In the genomic region with DNA sequence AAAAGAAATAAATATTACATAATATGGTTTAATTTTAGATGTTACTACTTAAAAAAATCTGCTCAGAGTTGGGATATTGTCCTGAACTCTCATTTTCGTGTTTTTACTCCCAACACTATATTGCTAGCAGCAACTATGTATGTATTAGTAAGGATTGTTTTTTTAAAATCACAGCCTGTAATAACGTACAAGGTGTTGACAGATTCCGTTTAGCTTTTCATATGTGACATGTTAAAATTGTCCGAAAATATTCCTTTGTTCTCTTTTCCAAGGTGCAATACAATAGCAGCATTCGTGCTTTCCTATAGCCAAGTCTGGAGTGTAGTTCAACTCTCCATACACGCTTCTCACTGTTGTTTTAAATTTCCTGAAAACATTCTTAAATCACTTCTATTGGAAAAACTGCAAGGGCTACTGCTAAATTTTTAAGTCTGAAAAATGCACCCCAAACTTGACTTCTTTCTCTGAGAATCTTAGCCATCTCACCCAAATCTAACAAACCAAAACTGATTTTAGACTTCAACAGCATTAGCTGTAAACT, we compare ENCODE assay signal across 14 cellular contexts. TPM values are rescaled to one million over a fixed set of nuclear protein-coding genes. Genes with fewer than 3 reads are reported as not detected.
DNase-seq lines count a peak whose midpoint lies in the region; ATAC-seq, FAIRE-seq and TF ChIP-seq lines count a peak whose summit lies in the region.
"Had no signal": no experiment of that assay in that cellular context is flagged by ENCODE, and none has a peak within 500 bp of the region (broad histone marks: within the 10 kb centered on the region; RNA-seq: fewer than 3 reads in every experiment).

No MANE protein-coding gene starts in this region.

- in situ Hi-C loops in IMR-90 (cut with MboI; ENCODE audit: low sequenced_read_pairs), result no loop called here

- H3K27me3 Mint-ChIP-seq in CD8-positive, alpha-beta T cell (ENCODE audit: low read depth), result no peaks in the 10 kb centered on the region
- no peaks in the 10 kb centered on the region for H3K27me3 Mint-ChIP-seq in activated naive CD8-positive, alpha-beta T cell
- H3K27me3 Mint-ChIP-seq in naive B cell, result no peaks in the 10 kb centered on the region
- H3K27me3 Mint-ChIP-seq: stimulated activated naive CD8-positive, alpha-beta T cell treated with anti-CD3 and anti-CD28 coated beads, Interleukin-15, amount 100 ng/mL, for 72 hours had no signal

- no peak overlapping the region for H3K4me3 ChIP-seq in CD8-positive, alpha-beta T cell (ENCODE audit: low read depth, low read length)
- no peak overlapping the region for H3K4me3 ChIP-seq in IMR-90 (ENCODE audit: insufficient read depth, low read depth, low read length)
- H3K4me3 ChIP-seq in small intestine (ENCODE audit: low read depth in 1 of 2, low read length in 2 of 2), result no peak overlapping the region

- WGBS in IMR-90 (ENCODE audit: extremely low coverage in 2 of 2, insufficient read length in 1 of 2), 2 experiments, result 87% methylated on average over 2 of the region's 6 CpGs; no CpG with 5 or more reads in 1 of the 2 experiments
- WGBS in small intestine, 3 donors, result 91 to 96% (median 95%) methylated on average over 6 of the region's 6 CpGs

- H2AK5ac ChIP-seq in IMR-90 (ENCODE audit: low read depth, low read length), result no peak overlapping the region

- peaks cover 32% of the 10 kb centered on the region for H3K4me1 ChIP-seq in CD8-positive, alpha-beta T cell (ENCODE audit: insufficient read depth, low read length)
- peaks cover 4% of the 10 kb centered on the region for H3K4me1 ChIP-seq in IMR-90 (ENCODE audit: control insufficient read depth, insufficient read depth, low read length)
- peaks cover 2 to 4% of the 10 kb centered on the region in 2 donors for H3K4me1 ChIP-seq in small intestine (ENCODE audit: control insufficient read depth in 2 of 2, insufficient read depth in 1 of 2, low read depth in 1 of 2, low read length in 1 of 2)

- dilution Hi-C loops in IMR-90 (cut with HindIII; ENCODE audit: low sequenced_read_pairs, unreplicated experiment), result no loop called here

- TF ChIP-seq POLR2A in IMR-90 (IDR thresholded peaks at IDR 0.05; ENCODE audit: low read depth, low read length), result no peak

- H3K23ac ChIP-seq in IMR-90 (ENCODE audit: low read depth, low read length), result no peak overlapping the region

- CTCF ChIA-PET in CD8-positive, alpha-beta T cell (lab: Charles Lee), result interaction anchor here (3.5 to 3.7 kb wide), 2 partner anchors 16 to 36 kb away, joined by 18 to 51 read pairs; a partner anchor contains a TSS
- CTCF ChIA-PET in IMR-90 (lab: Yijun Ruan, JAX), result no interaction called here

- H3K9me3 Mint-ChIP-seq in CD8-positive, alpha-beta T cell, result no peaks in the 10 kb centered on the region
- no peaks in the 10 kb centered on the region for H3K9me3 Mint-ChIP-seq in activated naive CD8-positive, alpha-beta T cell (ENCODE audit: low read depth)
- H3K9me3 Mint-ChIP-seq in naive B cell, result peaks cover 0 to 10% (median 3%) of the 10 kb centered on the region in 7 donors
- H3K9me3 Mint-ChIP-seq: stimulated activated naive CD8-positive, alpha-beta T cell treated with anti-CD3 and anti-CD28 coated beads, Interleukin-15, amount 100 ng/mL, for 72 hours had no signal

- peak overlapping the region; percentile 30; the same call in 1 of the 2 replicates for H2BK20ac ChIP-seq in IMR-90 (ENCODE audit: low read depth, low read length)

- no peaks in the 10 kb centered on the region for H4K20me1 ChIP-seq in IMR-90 (ENCODE audit: insufficient read depth, low read length)

- H2AFZ ChIP-seq in IMR-90 (replicated peaks; ENCODE audit: low read length, poor library complexity), result no peak overlapping the region

- no peak overlapping the region for H2AK9ac ChIP-seq in IMR-90 (replicated peaks; ENCODE audit: low read depth, low read length, poor library complexity)

- POLR2A ChIA-PET in CD8-positive, alpha-beta T cell (lab: Charles Lee), result interaction anchor here (0.5 to 15.9 kb wide), 15 partner anchors 9 to 1809 kb away, joined by 3 to 506 read pairs (median 22); partner anchors contain the start of gene HFE
- POLR2A ChIA-PET in IMR-90 (lab: Charles Lee; ENCODE audit: unreplicated experiment), result no interaction called here

- H2BK5ac ChIP-seq in IMR-90 (ENCODE audit: low read depth, low read length, poor library complexity, severe bottlenecking), result no peak overlapping the region

- H3K4me3 Mint-ChIP-seq in CD8-positive, alpha-beta T cell, result peak overlapping the region; percentile 11
- H3K4me3 Mint-ChIP-seq in activated naive CD8-positive, alpha-beta T cell, result no peak overlapping the region
- H3K4me3 Mint-ChIP-seq in naive B cell, result peak overlapping the region in 4 of 8 donors; percentile 60 to 95 (median 76)

- peak overlapping the region; percentile 57 for H3K27ac Mint-ChIP-seq in CD8-positive, alpha-beta T cell
- H3K27ac Mint-ChIP-seq in activated naive CD8-positive, alpha-beta T cell, result peak overlapping the region; percentile 98
- H3K27ac Mint-ChIP-seq in naive B cell, result peak overlapping the region in 5 of 6 donors; percentile 7 to 100 (median 99)

- H3K9me1 ChIP-seq in IMR-90 (ENCODE audit: insufficient read depth, low read length), result no peaks in the 10 kb centered on the region

- no peak overlapping the region for H3K18ac ChIP-seq in IMR-90 (ENCODE audit: low read depth, low read length)

- BruUV-seq in IMR-90 (replicated peaks; lab: Mats Ljungman, UMichigan), result no TSS peak

- H3K56ac ChIP-seq in IMR-90 (ENCODE audit: extremely low read depth, insufficient read depth, low read length), result no peak overlapping the region

- H3K79me1 ChIP-seq in IMR-90 (ENCODE audit: low read depth in 1 of 2, low read length in 2 of 2), result no peaks in the 10 kb centered on the region

- H4K8ac ChIP-seq in IMR-90 (ENCODE audit: low read depth in 2 of 2, low read length in 2 of 2), result no peak overlapping the region

- FAIRE-seq in small intestine (lab: Jason Lieb, UNC), result no peak
- FAIRE-seq in frontal cortex (lab: Jason Lieb, UNC), result no peak

- H3K4me2 ChIP-seq in IMR-90 (ENCODE audit: low read depth, low read length), result no peak overlapping the region

- no peaks in the 10 kb centered on the region for H3K9me3 ChIP-seq in CD8-positive, alpha-beta T cell (ENCODE audit: low read length)
- H3K9me3 ChIP-seq in IMR-90 (ENCODE audit: control insufficient read depth, insufficient read depth, low read length), result no peaks in the 10 kb centered on the region
- H3K9me3 ChIP-seq in small intestine (ENCODE audit: control insufficient read depth, low read depth), result no peaks in the 10 kb centered on the region
- H3K9me3 ChIP-seq: HAP-1 had no signal

- no peak for TF ChIP-seq RAD21 in IMR-90 (IDR thresholded peaks at IDR 0.05; ENCODE audit: low read length)

- no peak overlapping the region for H3K4ac ChIP-seq in IMR-90 (ENCODE audit: low read depth, low read length)

- DNase-seq in CD8-positive, alpha-beta T cell, result no peak
- DNase-seq in IMR-90, result no peak
- no peak for DNase-seq in naive B cell
- no peak for DNase-seq in T-helper 9 cell
- no peak for DNase-seq in small intestine
- no peak for DNase-seq in frontal cortex (ENCODE audit: low spot score in 2 of 2)
- DNase-seq: foreskin keratinocyte; GF-D8; midbrain; NCI-H2081 treated with DMSO at 0.1 percent for 48 hours; stimulated activated naive CD8-positive, alpha-beta T cell treated with anti-CD3 and anti-CD28 coated beads, Interleukin-15, amount 100 ng/mL, for 72 hours had no signal

- TF ChIP-seq CTCF in CD8-positive, alpha-beta T cell (IDR thresholded peaks at IDR 0.05), result no peak
- TF ChIP-seq CTCF in IMR-90 (conservative IDR thresholded peaks at IDR 0.05; ENCODE audit: low read depth, low read length), result no peak

- H3K27ac ChIP-seq in CD8-positive, alpha-beta T cell (ENCODE audit: low read depth, low read length), result no peak overlapping the region
- no peak overlapping the region for H3K27ac ChIP-seq in IMR-90 (ENCODE audit: insufficient read depth, low read length)
- no peak overlapping the region for H3K27ac ChIP-seq in small intestine (ENCODE audit: low read depth in 1 of 2, low read length in 1 of 2)

- H3K36me3 Mint-ChIP-seq in CD8-positive, alpha-beta T cell, result peaks cover under 1% of the 10 kb centered on the region
- no peaks in the 10 kb centered on the region for H3K36me3 Mint-ChIP-seq in activated naive CD8-positive, alpha-beta T cell
- H3K36me3 Mint-ChIP-seq in naive B cell, result no peaks in the 10 kb centered on the region

- ATAC-seq in CD8-positive, alpha-beta T cell, result no peak
- no peak for ATAC-seq in IMR-90 (ENCODE audit: low read depth)
- ATAC-seq in naive B cell (ENCODE audit: low read depth in 2 of 2), result no peak
- no peak for ATAC-seq in HG03159 (IDR thresholded peaks at IDR 0.05; ENCODE audit: unreplicated experiment)
- ATAC-seq: foreskin keratinocyte; stimulated activated naive CD8-positive, alpha-beta T cell treated with anti-CD3 and anti-CD28 coated beads, Interleukin-15, amount 100 ng/mL, for 72 hours had no signal

- H4K5ac ChIP-seq in IMR-90 (ENCODE audit: low read depth, low read length), result no peak overlapping the region

- H2BK120ac ChIP-seq in IMR-90 (ENCODE audit: low read depth, low read length), result peak overlapping the region; percentile 49

- peaks cover 53% of the 10 kb centered on the region for H3K4me1 Mint-ChIP-seq in CD8-positive, alpha-beta T cell (ENCODE audit: low read depth)
- H3K4me1 Mint-ChIP-seq in activated naive CD8-positive, alpha-beta T cell (ENCODE audit: low read depth), result peaks cover 47% of the 10 kb centered on the region
- peaks cover 28 to 50% (median 45%) of the 10 kb centered on the region in 3 donors for H3K4me1 Mint-ChIP-seq in naive B cell

- H2BK15ac ChIP-seq in IMR-90 (ENCODE audit: low read depth, low read length), result no peak overlapping the region

- no peak overlapping the region; the same call in 1 of the 2 replicates for H3K14ac ChIP-seq in IMR-90 (replicated peaks; ENCODE audit: low read depth, low read length)

- H3K36me3 ChIP-seq in CD8-positive, alpha-beta T cell (ENCODE audit: insufficient read depth, low read length), result no peaks in the 10 kb centered on the region
- H3K36me3 ChIP-seq in IMR-90 (ENCODE audit: control insufficient read depth, insufficient read depth, low read length), result no peaks in the 10 kb centered on the region
- no peaks in the 10 kb centered on the region for H3K36me3 ChIP-seq in small intestine (ENCODE audit: control insufficient read depth in 2 of 2, insufficient read depth in 2 of 2, low read length in 2 of 2)
- H3K36me3 ChIP-seq: HAP-1 had no signal

- intact Hi-C loops in CD8-positive, alpha-beta T cell (cut with DNase I, micrococcal nuclease), result loop anchor here (5.0 to 10.0 kb wide), 7 partner anchors 567 to 1864 kb away; partner anchors contain the start of genes ABT1 (in 1 of the 2) and ZNF184 (in 1 of the 2)
- intact Hi-C loops in IMR-90 (cut with micrococcal nuclease), result loop anchor here (10.0 kb wide), 1 partner anchor 1807 kb away; a partner anchor contains a TSS

- H3K27me3 ChIP-seq in CD8-positive, alpha-beta T cell (ENCODE audit: insufficient read depth, low read length), result no peaks in the 10 kb centered on the region
- H3K27me3 ChIP-seq in IMR-90 (ENCODE audit: control insufficient read depth, insufficient read depth, low read length) (no peaks in the 10 kb centered on the region), small intestine (ENCODE audit: control insufficient read depth in 2 of 2, insufficient read depth in 2 of 2, low read length in 2 of 2) (no peaks in the 10 kb centered on the region)
- H3K27me3 ChIP-seq: foreskin keratinocyte had no signal

- no peak overlapping the region for H3K9ac ChIP-seq in IMR-90 (ENCODE audit: low read depth, low read length)

- H4K91ac ChIP-seq in IMR-90 (ENCODE audit: insufficient read depth, low read depth, low read length), result no peak overlapping the region; the same call in 1 of the 2 replicates

RNA-seq across cellular contexts. Expression of gene HFE, which starts 58.9 kb away (rescaled TPM):
- under 1 TPM; 0.30 to 0.44 TPM for total RNA-seq in CD8-positive, alpha-beta T cell
- total RNA-seq in IMR-90 (2012; rRNA removed), result 13.6 and 14.9 TPM in 2 replicates
- polyA plus RNA-seq in IMR-90 (2012; rRNA removed), result 11.7 and 15.7 TPM in 2 replicates
- polyA plus RNA-seq in IMR-90 (2012; cell fraction: cytosol; rRNA removed), result 9.0 and 14.0 TPM in 2 replicates
- polyA plus RNA-seq in IMR-90 (2012; cell fraction: nucleus; rRNA removed; ENCODE audit: low replicate concordance), result 8.4 and 16.6 TPM in 2 replicates
- 1 to 10 TPM in 4 of 6 donors, under 1 TPM in 1, not detected in 1; 0.47 to 3.3 (median 2.9) TPM for polyA plus RNA-seq in naive B cell (ENCODE audit: low read depth in 6 of 6)
- 1 to 10 TPM in 2 of 3 donors, under 1 TPM in 1; 0.67 to 7.3 (median 2.4) TPM for polyA plus RNA-seq in small intestine
- 0.41 TPM for total RNA-seq in frontal cortex

Comparison
In these comparisons a context has a peak if more than half of its experiments do, and no peak if none do; other contexts are left out.
1. RNA of gene HFE, which starts 58.9 kb away (total RNA-seq): 13.6 to 14.9 TPM in IMR-90; 0.30 to 0.44 TPM in CD8-positive, alpha-beta T cell and 0.41 TPM in frontal cortex (single experiment); every median in the first group is over 10 times any median in the second.
2. Peak in every context shown above with its lines, with median percentiles within 50 percentile points of each other: H3K27ac Mint-ChIP-seq.